ENCODE assay signal across 1 cellular context in genomic region chr3:141538568-141538967, GRCh38.
TF ChIP-seq lines count a peak whose summit lies in the region.

No MANE protein-coding gene starts in this region.

TF ChIP-seq in SK-N-SH, 30 proteins besides CTCF, POLR2A, EP300 and RAD21 (continued from another document):
- TF ChIP-seq REST (IDR thresholded peaks at IDR 0.05; ENCODE audit: low read depth, low read length): no peak
- no peak for TF ChIP-seq USF1 (IDR thresholded peaks at IDR 0.05; ENCODE audit: borderline replicate concordance, low read depth)
- TF ChIP-seq ELF1 (IDR thresholded peaks at IDR 0.05): no peak
- TF ChIP-seq MAX (IDR thresholded peaks at IDR 0.05; ENCODE audit: low read depth): no peak
- no peak for TF ChIP-seq MXI1 (IDR thresholded peaks at IDR 0.05; ENCODE audit: low read depth, low read length)
- TF ChIP-seq TAF1 (IDR thresholded peaks at IDR 0.05; ENCODE audit: borderline replicate concordance, low read depth, low read length): no peak
- no peak for TF ChIP-seq TEAD4 (IDR thresholded peaks at IDR 0.05; ENCODE audit: borderline replicate concordance, insufficient read depth)
